In the genomic region with DNA sequence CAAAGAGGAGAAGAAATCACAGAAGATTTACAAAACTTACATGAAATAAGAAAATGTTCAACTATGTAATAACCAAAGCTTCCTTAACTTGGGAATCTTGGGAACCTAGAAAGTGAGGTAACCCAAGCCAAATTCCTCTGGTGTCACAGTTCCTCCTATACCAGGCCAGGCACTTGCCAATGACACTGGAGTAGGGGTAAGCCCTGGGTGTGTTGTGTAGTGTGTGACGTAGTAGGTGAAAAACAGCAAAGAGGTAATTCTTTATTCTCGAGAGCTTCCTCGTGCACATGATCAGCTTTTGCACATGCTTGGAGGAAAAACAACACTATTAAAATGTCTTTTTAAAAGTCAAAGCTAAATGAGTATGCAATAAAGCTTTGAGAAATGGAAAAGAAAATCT, we compare ENCODE assay signal across 1 cellular context.
TF ChIP-seq lines count a peak whose summit lies in the region.

No MANE protein-coding gene starts in this region.

TF ChIP-seq in HepG2, 621 proteins besides CTCF, POLR2A, EP300 and RAD21:
- TF ChIP-seq YY1 (IDR thresholded peaks at IDR 0.05; ENCODE audit: insufficient read depth, insufficient replicate concordance, low read depth, low read length) (no peak), KAT7 (CRISPR knock-in tag; IDR thresholded peaks at IDR 0.05; ENCODE audit: borderline replicate concordance) (no peak), CEBPG (CRISPR knock-in tag; IDR thresholded peaks at IDR 0.05) (no peak), ZNF577 (CRISPR knock-in tag; IDR thresholded peaks at IDR 0.05; ENCODE audit: borderline replicate concordance, low read depth) (no peak), ZNF652 (CRISPR knock-in tag; IDR thresholded peaks at IDR 0.05; ENCODE audit: borderline replicate concordance, low read depth) (no peak), SALL1 (CRISPR knock-in tag; IDR thresholded peaks at IDR 0.05) (no peak), NFAT5 (CRISPR knock-in tag; IDR thresholded peaks at IDR 0.05) (no peak), SNAPC5 (CRISPR knock-in tag; IDR thresholded peaks at IDR 0.05; ENCODE audit: borderline replicate concordance) (no peak), MBD4 (IDR thresholded peaks at IDR 0.05; ENCODE audit: borderline replicate concordance, low read length) (no peak), ZNF446 (CRISPR knock-in tag; IDR thresholded peaks at IDR 0.05) (no peak)
TF ChIP-seq in HepG2: peak in this region for 0.
